In the genomic region with DNA sequence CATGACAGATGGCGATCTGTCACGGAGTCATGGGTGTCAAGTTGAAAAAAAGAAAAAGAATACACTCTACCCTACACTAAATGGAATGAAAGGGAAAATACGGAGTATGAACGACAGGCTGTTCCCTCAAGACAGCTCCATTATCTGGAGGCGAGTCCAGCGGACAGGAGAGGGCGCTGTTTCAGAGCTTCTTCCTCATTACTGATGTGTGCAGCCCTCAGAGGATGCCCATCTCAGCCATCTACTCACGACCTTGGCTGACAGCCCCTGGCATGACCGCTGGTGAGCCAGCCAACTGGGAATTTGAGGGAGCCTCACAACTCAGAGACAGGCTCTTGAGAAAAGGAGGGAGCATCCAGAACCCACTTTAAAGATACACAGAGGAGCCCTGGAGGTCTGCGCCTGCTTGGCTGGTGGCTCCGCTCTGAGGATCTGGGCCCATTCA, we compare ENCODE assay signal across 8 cellular contexts.
DNase-seq lines count a peak whose midpoint lies in the region; ATAC-seq and TF ChIP-seq lines count a peak whose summit lies in the region.

No MANE protein-coding gene starts in this region.

- peak; percentile 59 for DNase-seq in GM06990 (ENCODE audit: extremely low read depth, insufficient read length)
- peak; percentile 84 for DNase-seq in HK-2 (ENCODE audit: unreplicated experiment)
- DNase-seq in RWPE2 (ENCODE audit: low spot score): no peak
- peak; percentile 92 for DNase-seq in activated effector memory CD4-positive, alpha-beta T cell treated with anti-CD3 and anti-CD28 coated beads, Interleukin-2, amount 50 U/mL, for 16 hours
- DNase-seq in globus pallidus (ENCODE audit: low spot score): peak; percentile 65
- peak; percentile 64 to 75 for DNase-seq in tibial artery
- DNase-seq in NCI-H2107 treated with DMSO at 0.1 percent for 48 hours (lab: John Stamatoyannopoulos, UW; ENCODE audit: unreplicated experiment): no peak

- H3K4me1 ChIP-seq in RWPE2 (ENCODE audit: insufficient read depth, poor library complexity, severe bottlenecking) (peaks cover 56% of the 10 kb centered on the region), parathyroid adenoma (peaks cover 18% of the 10 kb centered on the region), tibial artery (peaks cover 0 to 17% (median 0%) of the 10 kb centered on the region in 4 donors)

- no peaks in the 10 kb centered on the region for H3K9me3 ChIP-seq in RWPE2 (ENCODE audit: severe bottlenecking)
- H3K9me3 ChIP-seq in parathyroid adenoma (ENCODE audit: control insufficient read depth, low read length): no peaks in the 10 kb centered on the region
- H3K9me3 ChIP-seq in tibial artery: no peaks in the 10 kb centered on the region

- H3K27ac ChIP-seq in RWPE2 (ENCODE audit: poor library complexity, severe bottlenecking): peak overlapping the region; percentile 92
- no peak overlapping the region for H3K27ac ChIP-seq in parathyroid adenoma
- no peak overlapping the region for H3K27ac ChIP-seq in tibial artery

- ATAC-seq in RWPE2 (ENCODE audit: low read depth): peak; percentile 30

- H3K9ac ChIP-seq in parathyroid adenoma: no peak overlapping the region

- H3K4me3 ChIP-seq in GM06990 (replicated peaks; ENCODE audit: low read depth, low read length) (no peak overlapping the region), RWPE2 (ENCODE audit: severe bottlenecking) (no peak overlapping the region), parathyroid adenoma (ENCODE audit: low read depth, low read length) (no peak overlapping the region), tibial artery (no peak overlapping the region)

- H3K4me2 ChIP-seq in parathyroid adenoma (ENCODE audit: low read length): no peak overlapping the region

- TF ChIP-seq CTCF in GM06990 (IDR thresholded peaks at IDR 0.05; ENCODE audit: insufficient read depth, low read length, poor library complexity, severe bottlenecking): peak; percentile 81
- TF ChIP-seq CTCF in RWPE2 (IDR thresholded peaks at IDR 0.05; ENCODE audit: poor library complexity, severe bottlenecking): peak; percentile 70
- TF ChIP-seq CTCF in parathyroid adenoma (IDR thresholded peaks at IDR 0.05): peak; percentile 44
- peak; percentile 46 to 55 for TF ChIP-seq CTCF in tibial artery (IDR thresholded peaks at IDR 0.05)

- peak overlapping the region; percentile 38 for H2AFZ ChIP-seq in parathyroid adenoma

- no peaks in the 10 kb centered on the region for H3K36me3 ChIP-seq in GM06990 (ENCODE audit: control insufficient read depth, insufficient read depth, low read length)
- no peaks in the 10 kb centered on the region for H3K36me3 ChIP-seq in RWPE2 (ENCODE audit: low read depth)
- no peaks in the 10 kb centered on the region for H3K36me3 ChIP-seq in parathyroid adenoma (ENCODE audit: control insufficient read depth, insufficient read depth, low read length)
- H3K36me3 ChIP-seq in tibial artery: no peaks in the 10 kb centered on the region

- intact Hi-C loops in tibial artery (cut with DNase I; ENCODE audit: low total_unique reads): loop anchor here (10.0 kb wide), 1 partner anchor 110 kb away; no protein-coding TSS in a partner anchor

- H3K27me3 ChIP-seq in GM06990 (replicated peaks; ENCODE audit: control insufficient read depth, insufficient read depth, low read length) (no peaks in the 10 kb centered on the region), RWPE2 (ENCODE audit: insufficient read depth, poor library complexity, severe bottlenecking) (no peaks in the 10 kb centered on the region), parathyroid adenoma (ENCODE audit: control insufficient read depth, insufficient read depth, low read length) (no peaks in the 10 kb centered on the region), tibial artery (peaks cover 0 to 34% of the 10 kb centered on the region in 2 donors)

- no peaks in the 10 kb centered on the region for H3K79me2 ChIP-seq in parathyroid adenoma

Comparison
In these comparisons a context has a peak if more than half of its experiments do, and no peak if none do; other contexts are left out.
1. DNase-seq: peak in GM06990 (single experiment), HK-2 (single experiment), activated effector memory CD4-positive, alpha-beta T cell treated with anti-CD3 and anti-CD28 coated beads, Interleukin-2, amount 50 U/mL, for 16 hours (single experiment), globus pallidus (single experiment) and tibial artery (2 of 2); none in RWPE2 (single experiment) and NCI-H2107 treated with DMSO at 0.1 percent for 48 hours (single experiment).
2. Peak in every context shown above with its lines, with median percentiles within 50 percentile points of each other: CTCF ChIP-seq.